Comparison of ENCODE assay signal across 11 cellular contexts in genomic region chr3:4904801-4905695, GRCh38.
DNase-seq lines count a peak whose midpoint lies in the region; ATAC-seq and TF ChIP-seq lines count a peak whose summit lies in the region.
"Had no signal": no experiment of that assay in that cellular context is flagged by ENCODE, and none has a peak within 500 bp of the region (broad histone marks: within the 10 kb centered on the region; RNA-seq: fewer than 3 reads in every experiment).

No MANE protein-coding gene starts in this region.

- H3K4me1 Mint-ChIP-seq in activated T-cell treated with anti-CD3 and anti-CD28 coated beads, Interleukin-2, amount 50 U/mL, for 24 hours (ENCODE audit: low read depth), result peaks cover 85% of the 10 kb centered on the region
- H3K4me1 Mint-ChIP-seq in activated T-helper 2 cell treated with anti-CD3 and anti-CD28 coated beads, Interferon-gamma antibody, Interleukin-2, Interleukin-4, amounts not matched to agents 10 μg/mL and 5 μg/mL and 100 μg/mL, durations not matched to agents 14 hours and 24 hours and 36 hours (ENCODE audit: low read depth), result peaks cover 95% of the 10 kb centered on the region
- H3K4me1 Mint-ChIP-seq: activated B cell treated with CpG ODN at 0.5 μM for 24 hours had no signal

- no peak for ATAC-seq in HG03095 (IDR thresholded peaks at IDR 0.05; ENCODE audit: unreplicated experiment)

- H3K4me3 ChIP-seq in uterus, result no peak overlapping the region
- no peak overlapping the region for H3K4me3 ChIP-seq in Karpas-422 (ENCODE audit: low read length)

- H3K36me3 ChIP-seq in uterus (no peaks in the 10 kb centered on the region), Karpas-422 (ENCODE audit: insufficient read depth, low read length) (no peaks in the 10 kb centered on the region)
- H3K36me3 ChIP-seq: BE2C had no signal

- H4K20me1 ChIP-seq in Karpas-422 (ENCODE audit: insufficient read depth, low read depth, low read length), result no peaks in the 10 kb centered on the region

- peak in 1 of 4 experiments; percentile 4 for TF ChIP-seq CTCF in uterus (IDR thresholded peaks at IDR 0.05)

- H3K27me3 ChIP-seq in uterus (no peaks in the 10 kb centered on the region), Karpas-422 (ENCODE audit: low read length) (no peaks in the 10 kb centered on the region)
- H3K27me3 ChIP-seq: BE2C had no signal

- H3K27ac ChIP-seq in uterus (peak overlapping the region; percentile 19 to 40), Karpas-422 (ENCODE audit: low read length) (no peak overlapping the region)

- no peaks in the 10 kb centered on the region for H3K27me3 Mint-ChIP-seq in activated T-cell treated with anti-CD3 and anti-CD28 coated beads, Interleukin-2, amount 50 U/mL, for 24 hours
- H3K27me3 Mint-ChIP-seq in activated T-helper 2 cell treated with anti-CD3 and anti-CD28 coated beads, Interferon-gamma antibody, Interleukin-2, Interleukin-4, amounts not matched to agents 10 μg/mL and 5 μg/mL and 100 μg/mL, durations not matched to agents 14 hours and 24 hours and 36 hours (ENCODE audit: low read depth), result no peaks in the 10 kb centered on the region

- peak overlapping the region; percentile 61 for H3K27ac Mint-ChIP-seq in activated T-cell treated with anti-CD3 and anti-CD28 coated beads, Interleukin-2, amount 50 U/mL, for 24 hours
- peak overlapping the region; percentile 91 for H3K27ac Mint-ChIP-seq in activated T-helper 2 cell treated with anti-CD3 and anti-CD28 coated beads, Interferon-gamma antibody, Interleukin-2, Interleukin-4, amounts not matched to agents 10 μg/mL and 5 μg/mL and 100 μg/mL, durations not matched to agents 14 hours and 24 hours and 36 hours
- H3K27ac Mint-ChIP-seq: activated B cell treated with CpG ODN at 0.5 μM for 24 hours had no signal

- intact Hi-C loops in activated T-helper 2 cell treated with anti-CD3 and anti-CD28 coated beads, Interferon-gamma antibody, Interleukin-2, Interleukin-4, amounts not matched to agents 10 μg/mL and 5 μg/mL and 100 μg/mL, durations not matched to agents 14 hours and 24 hours and 36 hours (cut with micrococcal nuclease), result loop anchor here (5.0 kb wide), 5 partner anchors 128 to 518 kb away; no protein-coding TSS in a partner anchor
- intact Hi-C loops in uterus (cut with DNase I; ENCODE audit: low total_unique reads), result no loop called here

- peaks cover 0 to 5% of the 10 kb centered on the region in 2 donors for H3K4me1 ChIP-seq in uterus
- H3K4me1 ChIP-seq in Karpas-422 (ENCODE audit: low read length), result no peaks in the 10 kb centered on the region
- H3K4me1 ChIP-seq: BE2C had no signal

- H3K4me3 Mint-ChIP-seq in activated T-cell treated with anti-CD3 and anti-CD28 coated beads, Interleukin-2, amount 50 U/mL, for 24 hours, result no peak overlapping the region
- peak overlapping the region; percentile 57 for H3K4me3 Mint-ChIP-seq in activated T-helper 2 cell treated with anti-CD3 and anti-CD28 coated beads, Interferon-gamma antibody, Interleukin-2, Interleukin-4, amounts not matched to agents 10 μg/mL and 5 μg/mL and 100 μg/mL, durations not matched to agents 14 hours and 24 hours and 36 hours (ENCODE audit: low read depth)
- H3K4me3 Mint-ChIP-seq: activated B cell treated with CpG ODN at 0.5 μM for 24 hours had no signal

- no peak overlapping the region for H3K4me2 ChIP-seq in Karpas-422 (ENCODE audit: low read depth, low read length, poor library complexity, severe bottlenecking)

- no peaks in the 10 kb centered on the region for H3K79me2 ChIP-seq in Karpas-422 (ENCODE audit: low read length)

- H3K9me2 ChIP-seq in Karpas-422 (replicated peaks; ENCODE audit: insufficient read depth, low read length), result no peaks in the 10 kb centered on the region

- H3K9me3 Mint-ChIP-seq in activated T-cell treated with anti-CD3 and anti-CD28 coated beads, Interleukin-2, amount 50 U/mL, for 24 hours, result no peaks in the 10 kb centered on the region
- H3K9me3 Mint-ChIP-seq in activated T-helper 2 cell treated with anti-CD3 and anti-CD28 coated beads, Interferon-gamma antibody, Interleukin-2, Interleukin-4, amounts not matched to agents 10 μg/mL and 5 μg/mL and 100 μg/mL, durations not matched to agents 14 hours and 24 hours and 36 hours, result no peaks in the 10 kb centered on the region
- H3K9me3 Mint-ChIP-seq: activated B cell treated with CpG ODN at 0.5 μM for 24 hours had no signal

- no peaks in the 10 kb centered on the region for H3K9me3 ChIP-seq in uterus
- no peaks in the 10 kb centered on the region for H3K9me3 ChIP-seq in Karpas-422 (ENCODE audit: low read length)
- H3K9me3 ChIP-seq: BE2C had no signal

- no peak for TF ChIP-seq POLR2A in uterus (IDR thresholded peaks at IDR 0.05)

- DNase-seq in activated T-cell treated with anti-CD3 and anti-CD28 coated beads, Interleukin-2, amount 50 U/mL, for 24 hours, result no peak
- DNase-seq in activated T-cell treated with anti-CD3 and anti-CD28 coated beads for 4 hours (no peak), fibroblast of the conjunctiva (ENCODE audit: low read depth) (peak; percentile 43), uterus (peak in 1 of 2 donors; percentile 39), Karpas-422 (no peak)
- no peak for DNase-seq in activated T-helper 2 cell treated with anti-CD3 and anti-CD28 coated beads, Interferon-gamma antibody, Interleukin-2, Interleukin-4, amounts not matched to agents 10 μg/mL and 5 μg/mL and 100 μg/mL, durations not matched to agents 14 hours and 24 hours and 36 hours (ENCODE audit: low spot score)
- DNase-seq in activated CD4-positive, CD25-positive, alpha-beta regulatory T cell (lab: John Stamatoyannopoulos, UW), result no peak
- DNase-seq: activated B cell treated with CpG ODN at 0.5 μM for 24 hours, BE2C, NCI-H526 treated with DMSO at 0.1 percent for 48 hours had no signal

- no peak overlapping the region for H3K9ac ChIP-seq in Karpas-422 (ENCODE audit: low read length)

- no peak overlapping the region for H2AFZ ChIP-seq in Karpas-422 (ENCODE audit: low read length)

- H3K36me3 Mint-ChIP-seq in activated T-cell treated with anti-CD3 and anti-CD28 coated beads, Interleukin-2, amount 50 U/mL, for 24 hours (ENCODE audit: low read depth), result no peaks in the 10 kb centered on the region
- H3K36me3 Mint-ChIP-seq in activated T-helper 2 cell treated with anti-CD3 and anti-CD28 coated beads, Interferon-gamma antibody, Interleukin-2, Interleukin-4, amounts not matched to agents 10 μg/mL and 5 μg/mL and 100 μg/mL, durations not matched to agents 14 hours and 24 hours and 36 hours (ENCODE audit: low read depth), result peaks cover 12% of the 10 kb centered on the region
